8 cellular contexts compared by ENCODE assay signal in the genomic region with DNA sequence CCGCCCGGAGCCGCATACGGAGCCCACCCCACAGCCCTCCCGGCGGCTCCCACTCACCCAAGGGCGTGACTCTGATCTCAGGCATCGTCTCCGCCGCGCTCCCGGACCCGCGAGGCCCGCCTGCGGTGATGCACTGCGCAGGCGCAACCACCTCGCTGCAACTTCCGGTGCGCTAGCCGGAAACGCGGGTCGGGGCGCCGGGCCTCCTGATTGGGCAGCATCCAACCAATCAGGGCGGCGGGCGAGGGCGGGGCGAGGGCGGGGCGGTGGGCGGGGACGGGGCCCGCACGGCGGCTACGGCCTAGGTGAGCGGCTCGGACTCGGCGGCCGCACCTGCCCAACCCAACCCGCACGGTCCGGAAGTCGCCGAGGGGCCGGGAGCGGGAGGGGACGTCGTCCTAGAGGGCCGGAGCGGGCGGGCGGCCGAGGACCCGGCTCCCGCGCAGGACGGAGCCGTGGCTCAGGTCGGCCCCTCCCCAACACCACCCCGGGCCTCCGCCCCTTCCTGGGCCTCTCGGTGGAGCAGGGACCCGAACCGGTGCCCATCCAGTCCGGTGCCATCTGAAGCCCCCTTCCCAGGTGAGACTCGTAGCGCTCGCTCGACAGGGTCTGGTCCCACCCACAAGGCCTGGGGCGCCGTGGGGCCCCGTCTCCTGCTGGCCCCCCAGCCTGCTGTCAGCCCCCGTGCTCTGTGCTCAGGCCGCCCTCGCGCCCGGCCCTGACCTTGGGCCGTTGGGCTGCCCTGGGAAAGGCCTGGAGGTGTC. TPM values are rescaled to one million over a fixed set of nuclear protein-coding genes. Genes with fewer than 3 reads are reported as not detected.
DNase-seq lines count a peak whose midpoint lies in the region; ATAC-seq and TF ChIP-seq lines count a peak whose summit lies in the region.

A gene (plus strand): TSS at position 279 of the 764 bp plus-strand sequence. CDS start 2,109 bp downstream, outside the sequence.
A gene (minus strand): TSS at position 137 of the 764 bp plus-strand sequence. CDS start 52 bp downstream, at position 85.

- no peaks in the 10 kb centered on the region for H3K9me3 ChIP-seq in left lung

- POLR2A ChIA-PET in activated CD4-positive, alpha-beta T cell treated with anti-CD3 and anti-CD28 coated beads, Interleukin-2, amount 10 ng/mL, durations not matched to agents 7 days and 5 days (lab: Charles Lee), result no interaction called here

- H3K36me3 Mint-ChIP-seq in activated CD4-positive, alpha-beta T cell treated with anti-CD3 and anti-CD28 coated beads, Interleukin-2, amount 10 ng/mL, durations not matched to agents 7 days and 5 days (ENCODE audit: low read depth), result peaks cover 5% of the 10 kb centered on the region

- peaks cover 0 to 46% of the 10 kb centered on the region in 2 donors for H3K36me3 ChIP-seq in left lung

- TF ChIP-seq CTCF in left lung (IDR thresholded peaks at IDR 0.05), result no peak

- no peaks in the 10 kb centered on the region for H3K27me3 Mint-ChIP-seq in activated CD4-positive, alpha-beta T cell treated with anti-CD3 and anti-CD28 coated beads, Interleukin-2, amount 10 ng/mL, durations not matched to agents 7 days and 5 days

- no peaks in the 10 kb centered on the region for H3K27me3 ChIP-seq in left lung

- peaks cover 12 to 49% of the 10 kb centered on the region in 2 donors for H3K4me1 ChIP-seq in left lung

- DNase-seq in AG20443 (ENCODE audit: low spot score) (peak; percentile 98), NCI-H69 (lab: John Stamatoyannopoulos, UW) (peak; percentile 89), cortex of kidney (lab: John Stamatoyannopoulos, UW) (peak; percentile 61), left lung (peak; percentile 94 to 95)
- DNase-seq in activated CD4-positive, alpha-beta T cell treated with anti-CD3 and anti-CD28 coated beads, Interleukin-2, amount 10 ng/mL, durations not matched to agents 7 days and 5 days, result peak; percentile 97
- DNase-seq in stimulated activated CD4-positive, alpha-beta T cell treated with anti-CD3 and anti-CD28 coated beads, Interleukin-2, amount 100 ng/mL, for 4 hours (ENCODE audit: low read depth), result peak; percentile 96

- peak within 1 kb of the TSS; percentile 85 for H3K4me3 Mint-ChIP-seq in activated CD4-positive, alpha-beta T cell treated with anti-CD3 and anti-CD28 coated beads, Interleukin-2, amount 10 ng/mL, durations not matched to agents 7 days and 5 days

- peak within 1 kb of the TSS; percentile 82 to 86 for H3K27ac ChIP-seq in left lung

- no peaks in the 10 kb centered on the region for H3K9me3 Mint-ChIP-seq in activated CD4-positive, alpha-beta T cell treated with anti-CD3 and anti-CD28 coated beads, Interleukin-2, amount 10 ng/mL, durations not matched to agents 7 days and 5 days

- intact Hi-C loops in left lung (cut with DNase I), result no loop called here

- ATAC-seq in GM19025 (IDR thresholded peaks at IDR 0.05; ENCODE audit: low read depth, unreplicated experiment) (peak; percentile 70), HG03280 (IDR thresholded peaks at IDR 0.05; ENCODE audit: unreplicated experiment) (peak; percentile 81), left lung (peak; percentile 92)

- H3K27ac Mint-ChIP-seq in activated CD4-positive, alpha-beta T cell treated with anti-CD3 and anti-CD28 coated beads, Interleukin-2, amount 10 ng/mL, durations not matched to agents 7 days and 5 days, result peak within 1 kb of the TSS; percentile 93

- peak within 1 kb of the TSS; percentile 97 to 100 for H3K4me3 ChIP-seq in left lung

- H3K4me1 Mint-ChIP-seq in activated CD4-positive, alpha-beta T cell treated with anti-CD3 and anti-CD28 coated beads, Interleukin-2, amount 10 ng/mL, durations not matched to agents 7 days and 5 days, result peaks cover 27% of the 10 kb centered on the region

- CTCF ChIA-PET in activated CD4-positive, alpha-beta T cell treated with anti-CD3 and anti-CD28 coated beads, Interleukin-2, amount 10 ng/mL, durations not matched to agents 7 days and 5 days (lab: Charles Lee), result no interaction called here

RNA-seq across cellular contexts. Expression of the first gene that starts in this region (rescaled TPM):
- total RNA-seq in activated CD4-positive, alpha-beta T cell treated with anti-CD3 and anti-CD28 coated beads, Interleukin-2, amount 10 ng/mL, durations not matched to agents 7 days and 5 days, result 10 to 100 TPM; 25.2 to 27.6 TPM
- 10 to 100 TPM; 24.5 to 25.2 TPM for total RNA-seq in left lung

RNA-seq across cellular contexts. Expression of the second gene that starts in this region (rescaled TPM):
- total RNA-seq in activated CD4-positive, alpha-beta T cell treated with anti-CD3 and anti-CD28 coated beads, Interleukin-2, amount 10 ng/mL, durations not matched to agents 7 days and 5 days, result 100 to 1,000 TPM; 123 to 126 TPM
- total RNA-seq in left lung, result 10 to 100 TPM; 67.0 to 90.4 TPM

Comparison
In these comparisons a context has a peak if more than half of its experiments do, and no peak if none do; other contexts are left out.
1. Peak in every context shown above with its lines: DNase-seq, ATAC-seq, H3K4me3 ChIP-seq and H3K27ac ChIP-seq.